21 cellular contexts compared by ENCODE assay signal in the genomic region with DNA sequence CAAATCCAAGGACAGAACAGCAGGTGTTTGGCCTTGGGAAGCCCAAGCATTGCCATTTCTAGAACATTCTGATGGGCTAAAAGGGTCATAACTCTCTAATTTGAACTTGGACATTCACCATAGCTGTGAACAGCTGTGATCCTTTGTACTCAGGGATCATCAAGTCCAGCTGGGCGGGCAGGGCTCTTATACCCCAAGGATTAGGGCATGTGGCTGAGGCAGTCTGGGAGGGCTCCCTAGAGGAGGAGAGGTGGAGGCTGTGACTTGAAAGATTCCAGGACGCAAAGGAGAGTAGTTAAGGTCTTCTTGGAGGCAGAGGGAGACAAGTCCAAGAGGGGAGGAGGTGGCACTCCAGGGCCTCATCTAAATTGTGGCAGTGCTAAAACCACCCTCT.
"Had no signal": no experiment of that assay in that cellular context is flagged by ENCODE, and none has a peak within 500 bp of the region (broad histone marks: within the 10 kb centered on the region; RNA-seq: fewer than 3 reads in every experiment).

No MANE protein-coding gene starts in this region.

- H3K27ac Mint-ChIP-seq: endodermal cell; natural killer cell treated with Interleukin-12 subunit alpha and Interleukin-12 subunit beta and Interleukin-15 and Interleukin-18, amount 100 ng/mL, for 72 hours; stimulated activated memory B cell treated with anti-CD40 and anti-IgM and Interleukin-4, amounts not matched to agents 10 μg/mL and 1 μg/mL and 100 μg/mL, for 72 hours; stimulated activated naive CD8-positive, alpha-beta T cell treated with anti-CD3 and anti-CD28 coated beads, Interleukin-15, Interleukin-2, amounts not matched to agents 100 ng/mL and 50 ng/mL, for 24 hours had no signal

- DNase-seq: effector CD4-positive, alpha-beta T cell; endodermal cell; erythroblast; foreskin keratinocyte; heart left ventricle; hippocampal formation; retina; right lobe of liver; spleen; stimulated activated CD4-positive, alpha-beta T cell treated with anti-CD3 and anti-CD28 coated beads, Interleukin-15, amount 100 ng/mL, for 24 hours; stimulated activated CD4-positive, alpha-beta T cell treated with anti-CD3 and anti-CD28 coated beads, Interleukin-1b, Interleukin-23, amount 100 ng/mL, for 48 hours; stimulated activated CD4-positive, alpha-beta T cell treated with anti-CD3 and anti-CD28 coated beads, Interleukin-4, amount 100 ng/mL, for 24 hours had no signal

- H3K4me3 Mint-ChIP-seq: endodermal cell; natural killer cell treated with Interleukin-12 subunit alpha and Interleukin-12 subunit beta and Interleukin-15 and Interleukin-18, amount 100 ng/mL, for 72 hours; stimulated activated memory B cell treated with anti-CD40 and anti-IgM and Interleukin-4, amounts not matched to agents 10 μg/mL and 1 μg/mL and 100 μg/mL, for 72 hours; stimulated activated naive CD8-positive, alpha-beta T cell treated with anti-CD3 and anti-CD28 coated beads, Interleukin-15, Interleukin-2, amounts not matched to agents 100 ng/mL and 50 ng/mL, for 24 hours had no signal

- H3K9me3 Mint-ChIP-seq: endodermal cell had no signal

- H2AFZ ChIP-seq: parathyroid adenoma had no signal

- H3K27me3 ChIP-seq: heart left ventricle, right lobe of liver, tibial nerve had no signal

- H3K4me1 Mint-ChIP-seq: stimulated activated memory B cell treated with anti-CD40 and anti-IgM and Interleukin-4, amounts not matched to agents 10 μg/mL and 1 μg/mL and 100 μg/mL, for 72 hours had no signal

- H3K9ac ChIP-seq: parathyroid adenoma had no signal

- FAIRE-seq: endothelial cell of umbilical vein had no signal

- H3K36me3 ChIP-seq: heart left ventricle, prostate gland, right lobe of liver, spleen, tibial nerve had no signal

- H3K4me1 ChIP-seq: foreskin keratinocyte had no signal

- H3K9me3 ChIP-seq: heart left ventricle, mucosa of descending colon, prostate gland, right lobe of liver, spleen, tibial nerve had no signal

- ATAC-seq: foreskin keratinocyte; heart left ventricle; mucosa of descending colon; natural killer cell treated with Interleukin-12 subunit alpha and Interleukin-12 subunit beta and Interleukin-15 and Interleukin-18, amount 100 ng/mL, for 72 hours; right lobe of liver; stimulated activated memory B cell treated with anti-CD40 and anti-IgM and Interleukin-4, amounts not matched to agents 10 μg/mL and 1 μg/mL and 100 μg/mL, for 72 hours had no signal

- H3K4me3 ChIP-seq: coronary artery, heart left ventricle, mucosa of descending colon, prostate gland, right lobe of liver, spleen, tibial nerve had no signal

- H3K27ac ChIP-seq: foreskin keratinocyte, heart left ventricle, parathyroid adenoma, prostate gland, right lobe of liver, spleen had no signal

- H3K36me3 Mint-ChIP-seq: natural killer cell treated with Interleukin-12 subunit alpha and Interleukin-12 subunit beta and Interleukin-15 and Interleukin-18, amount 100 ng/mL, for 72 hours; stimulated activated memory B cell treated with anti-CD40 and anti-IgM and Interleukin-4, amounts not matched to agents 10 μg/mL and 1 μg/mL and 100 μg/mL, for 72 hours had no signal
